Comparison of ENCODE assay signal across 1 cellular context in genomic region chr12:77488041-77488620, GRCh38.
TF ChIP-seq lines count a peak whose summit lies in the region.

No MANE protein-coding gene starts in this region.

TF ChIP-seq in SK-N-SH treated with all-trans-retinoic acid at 6 μM for 48 hours, 23 proteins besides CTCF, POLR2A, EP300 and RAD21 (continued from another document):
- TF ChIP-seq PATZ1 (CRISPR knock-in tag; IDR thresholded peaks at IDR 0.05; ENCODE audit: borderline replicate concordance) (no peak), SNAI2 (CRISPR knock-in tag; IDR thresholded peaks at IDR 0.05) (no peak)
TF ChIP-seq in SK-N-SH treated with all-trans-retinoic acid at 6 μM for 48 hours: peak in this region for 0.
